In the genomic region with DNA sequence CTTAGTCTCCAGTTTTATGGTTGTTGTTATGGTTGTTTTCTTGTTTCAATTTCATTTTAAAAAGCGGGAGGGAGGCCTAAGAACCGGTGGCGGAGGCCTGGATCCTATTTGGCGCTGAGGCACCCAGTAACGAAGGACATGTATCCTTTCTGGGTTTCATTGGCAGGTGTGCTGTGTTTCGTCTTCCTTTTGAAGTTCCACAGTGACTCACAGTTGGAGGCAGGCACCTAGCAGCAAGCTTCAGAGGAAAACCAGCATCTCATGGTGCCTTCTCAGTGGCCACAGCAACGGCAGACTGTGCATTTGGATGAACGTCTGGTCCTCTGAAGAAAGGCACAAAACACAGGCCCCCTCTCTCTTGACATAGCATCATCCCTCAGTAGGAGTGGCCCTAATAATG, we compare ENCODE assay signal across 7 cellular contexts.
"Had no signal": no experiment of that assay in that cellular context is flagged by ENCODE, and none has a peak within 500 bp of the region (broad histone marks: within the 10 kb centered on the region; RNA-seq: fewer than 3 reads in every experiment).

No MANE protein-coding gene starts in this region.

- H3K36me3 ChIP-seq: HAP-1 had no signal

- H3K9me3 ChIP-seq: HAP-1 had no signal

- ATAC-seq: HCT116, K562 had no signal

- H3K4me1 ChIP-seq: HAP-1 had no signal

- H3K4me3 ChIP-seq: HAP-1, K562 had no signal

- DNase-seq: GOT3, H7, IMR-90, KG1 had no signal
